In genomic region chr16:6797223-6797622, GRCh38 we compare ENCODE assay signal across 31 cellular contexts.
"Had no signal": no experiment of that assay in that cellular context is flagged by ENCODE, and none has a peak within 500 bp of the region (broad histone marks: within the 10 kb centered on the region; RNA-seq: fewer than 3 reads in every experiment).

No MANE protein-coding gene starts in this region.

- H3K27ac Mint-ChIP-seq: natural killer cell; nephron; neural progenitor cell; progenitor cell of endocrine pancreas; stimulated activated memory B cell treated with anti-CD40 and anti-IgM and Interleukin-4, amounts not matched to agents 10 μg/mL and 1 μg/mL and 100 μg/mL, for 72 hours; stimulated activated naive CD8-positive, alpha-beta T cell treated with anti-CD3 and anti-CD28 coated beads, Interleukin-15, amount 100 ng/mL, for 72 hours; type B pancreatic cell had no signal

- H3K9me3 Mint-ChIP-seq: type B pancreatic cell had no signal

- H3K4me1 Mint-ChIP-seq: natural killer cell; nephron; neural progenitor cell; stimulated activated memory B cell treated with anti-CD40 and anti-IgM and Interleukin-4, amounts not matched to agents 10 μg/mL and 1 μg/mL and 100 μg/mL, for 72 hours; stimulated activated naive CD8-positive, alpha-beta T cell treated with anti-CD3 and anti-CD28 coated beads, Interleukin-15, amount 100 ng/mL, for 72 hours had no signal

- H3K4me2 ChIP-seq: neural progenitor cell, smooth muscle cell had no signal

- H3K27me3 ChIP-seq: neural progenitor cell, ovary, spleen, suprapubic skin, testis, tibial artery, transverse colon, upper lobe of right lung, uterus had no signal

- H3K4me3 Mint-ChIP-seq: natural killer cell; nephron; neural progenitor cell; stimulated activated memory B cell treated with anti-CD40 and anti-IgM and Interleukin-4, amounts not matched to agents 10 μg/mL and 1 μg/mL and 100 μg/mL, for 72 hours; stimulated activated naive CD8-positive, alpha-beta T cell treated with anti-CD3 and anti-CD28 coated beads, Interleukin-15, amount 100 ng/mL, for 72 hours; type B pancreatic cell had no signal

- H3K36me3 ChIP-seq: neural progenitor cell, ovary, spleen, suprapubic skin, tibial artery, transverse colon, upper lobe of right lung, uterus had no signal

- DNase-seq: natural killer cell; occipital lobe; ovary; posterior cingulate gyrus; psoas muscle; right cardiac atrium; spleen; stimulated activated CD4-positive, alpha-beta T cell treated with anti-CD3 and anti-CD28 coated beads, Interleukin-12 subunit alpha, Interleukin-12 subunit beta, amount 100 ng/mL, for 4 hours; stimulated activated CD4-positive, alpha-beta T cell treated with anti-CD3 and anti-CD28 coated beads, Interleukin-1b, Interleukin-23, amount 100 ng/mL, for 48 hours; stimulated activated CD4-positive, alpha-beta T cell treated with anti-CD3 and anti-CD28 coated beads, Interleukin-4, amount 100 ng/mL, for 1 hour; stimulated activated CD4-positive, alpha-beta T cell treated with anti-CD3 and anti-CD28 coated beads, Interleukin-4, amount 100 ng/mL, for 4 hours; stimulated activated CD8-positive, alpha-beta memory T cell treated with anti-CD3 and anti-CD28 coated beads, Interleukin-4, amount 100 ng/mL, for 48 hours; stimulated activated naive CD4-positive, alpha-beta T cell; stimulated activated naive CD8-positive, alpha-beta T cell treated with anti-CD3 and anti-CD28 coated beads, Interleukin-15, amount 100 ng/mL, for 72 hours; stimulated activated naive CD8-positive, alpha-beta T cell treated with anti-CD3 and anti-CD28 coated beads, Interleukin-15, Interleukin-2, amounts not matched to agents 100 U/mL and 50 U/mL, for 24 hours; substantia nigra; testis; tibial artery; transverse colon; upper lobe of right lung; uterus had no signal

- H3K9ac ChIP-seq: neural progenitor cell, parathyroid adenoma had no signal

- H3K27ac ChIP-seq: neural progenitor cell, ovary, parathyroid adenoma, psoas muscle, skin epidermis, spleen, suprapubic skin, testis, tibial artery, transverse colon, upper lobe of right lung, uterus had no signal

- H3K9me3 ChIP-seq: ovary, psoas muscle, suprapubic skin, testis, tibial artery, transverse colon, upper lobe of right lung, uterus had no signal

- H3K27me3 Mint-ChIP-seq: stimulated activated memory B cell treated with anti-CD40 and anti-IgM and Interleukin-4, amounts not matched to agents 10 μg/mL and 1 μg/mL and 100 μg/mL, for 72 hours; stimulated activated naive CD8-positive, alpha-beta T cell treated with anti-CD3 and anti-CD28 coated beads, Interleukin-15, amount 100 ng/mL, for 72 hours; type B pancreatic cell had no signal

- H3K79me2 ChIP-seq: parathyroid adenoma had no signal

- H3K4me3 ChIP-seq: neural progenitor cell, ovary, psoas muscle, skin epidermis, smooth muscle cell, spleen, suprapubic skin, testis, tibial artery, transverse colon, upper lobe of right lung, uterus had no signal

- ATAC-seq: natural killer cell; psoas muscle; right cardiac atrium; sciatic nerve; stimulated activated memory B cell treated with anti-CD40 and anti-IgM and Interleukin-4, amounts not matched to agents 10 μg/mL and 1 μg/mL and 100 μg/mL, for 72 hours; stimulated activated naive CD8-positive, alpha-beta T cell treated with anti-CD3 and anti-CD28 coated beads, Interleukin-15, amount 100 ng/mL, for 72 hours; stimulated activated naive CD8-positive, alpha-beta T cell treated with anti-CD3 and anti-CD28 coated beads, Interleukin-15, Interleukin-2, amounts not matched to agents 100 U/mL and 50 U/mL, for 24 hours; upper lobe of right lung had no signal

- H3K4me1 ChIP-seq: neural progenitor cell, parathyroid adenoma, psoas muscle, spleen, suprapubic skin, testis, tibial artery, transverse colon, upper lobe of right lung, uterus had no signal

- H2AFZ ChIP-seq: neural progenitor cell, parathyroid adenoma had no signal

- H3K36me3 Mint-ChIP-seq: natural killer cell; neural progenitor cell; stimulated activated memory B cell treated with anti-CD40 and anti-IgM and Interleukin-4, amounts not matched to agents 10 μg/mL and 1 μg/mL and 100 μg/mL, for 72 hours; type B pancreatic cell had no signal
